ENCODE assay signal across 8 cellular contexts in genomic region chr4:148445903-148446261, GRCh38. TPM values are rescaled to one million over a fixed set of nuclear protein-coding genes. Genes with fewer than 3 reads are reported as not detected.
A peak's percentile ranks its signal among the peaks of the same experiment; 100 is the strongest.
DNase-seq lines count a peak whose midpoint lies in the region; ATAC-seq and TF ChIP-seq lines count a peak whose summit lies in the region.

No MANE protein-coding gene starts in this region.

- WGBS in adrenal gland, 4 donors = 1 to 6% (median 3%) methylated on average over 7 of the region's 7 CpGs

- H3K9me3 Mint-ChIP-seq in activated CD4-positive, alpha-beta T cell treated with anti-CD3 and anti-CD28 coated beads for 36 hours (ENCODE audit: low read depth) = no peaks in the 10 kb centered on the region

- H3K9me3 ChIP-seq in adrenal gland (replicated peaks in 1 of 3) = no peaks in the 10 kb centered on the region
- no peaks in the 10 kb centered on the region for H3K9me3 ChIP-seq in left lung
- H3K9me3 ChIP-seq in stomach smooth muscle (ENCODE audit: control insufficient read depth in 2 of 2, low read length in 2 of 2) = no peaks in the 10 kb centered on the region

- peak overlapping the region in 3 of 5 donors; percentile 55 to 79 (median 62) for H3K27ac ChIP-seq in adrenal gland
- H3K27ac ChIP-seq in left lung = peak overlapping the region in 1 of 2 donors; percentile 52
- H3K27ac ChIP-seq in stomach smooth muscle (ENCODE audit: low read length) = peak overlapping the region; percentile 97

- peaks cover 19% of the 10 kb centered on the region for H3K4me1 Mint-ChIP-seq in activated CD4-positive, alpha-beta T cell treated with anti-CD3 and anti-CD28 coated beads for 36 hours

- TF ChIP-seq CTCF in adrenal gland (IDR thresholded peaks at IDR 0.05) (no peak), left lung (IDR thresholded peaks at IDR 0.05) (no peak)

- CTCF ChIA-PET in activated CD4-positive, alpha-beta T cell treated with anti-CD3 and anti-CD28 coated beads for 36 hours (lab: Charles Lee) = no interaction called here

- peaks cover 6 to 18% of the 10 kb centered on the region in 2 donors for H3K4me1 ChIP-seq in adrenal gland (replicated peaks in 1 of 2)
- peaks cover 0 to 17% of the 10 kb centered on the region in 2 donors for H3K4me1 ChIP-seq in left lung
- peaks cover 23% of the 10 kb centered on the region for H3K4me1 ChIP-seq in stomach smooth muscle (ENCODE audit: control insufficient read depth, insufficient read depth, low read length)

- no peaks in the 10 kb centered on the region for H3K36me3 ChIP-seq in adrenal gland (replicated peaks in 1 of 2)
- H3K36me3 ChIP-seq in left lung = no peaks in the 10 kb centered on the region
- no peaks in the 10 kb centered on the region for H3K36me3 ChIP-seq in stomach smooth muscle (ENCODE audit: control insufficient read depth in 2 of 2, insufficient read depth in 2 of 2, low read length in 2 of 2)

- no peak for TF ChIP-seq POLR2A in adrenal gland (IDR thresholded peaks at IDR 0.05)

- H3K4me3 ChIP-seq in adrenal gland (peak overlapping the region in 2 of 4 donors; percentile 77 to 81), left lung (peak overlapping the region; percentile 69 to 82), stomach smooth muscle (ENCODE audit: low read length in 2 of 2) (peak overlapping the region; percentile 88 to 97)

- no peak for ATAC-seq in activated CD4-positive, alpha-beta T cell treated with anti-CD3 and anti-CD28 coated beads for 36 hours
- no peak for ATAC-seq in left lung
- ATAC-seq in HG03460 (IDR thresholded peaks at IDR 0.05; ENCODE audit: unreplicated experiment) = no peak
- ATAC-seq in HG03108 (IDR thresholded peaks at IDR 0.05; ENCODE audit: unreplicated experiment) = no peak

- H3K36me3 Mint-ChIP-seq in activated CD4-positive, alpha-beta T cell treated with anti-CD3 and anti-CD28 coated beads for 36 hours (ENCODE audit: low read depth) = no peaks in the 10 kb centered on the region

- DNase-seq in activated CD4-positive, alpha-beta T cell treated with anti-CD3 and anti-CD28 coated beads for 36 hours = no peak
- DNase-seq in activated CD4-positive, alpha-beta T cell treated with anti-CD3 and anti-CD28 coated beads for 4 hours = no peak
- DNase-seq in adrenal gland (peak in 2 of 7 donors; percentile 13 to 20), left lung (no peak)
- no peak for DNase-seq in activated CD8-positive, alpha-beta memory T cell treated with anti-CD3 and anti-CD28 coated beads for 24 hours

- H3K27me3 Mint-ChIP-seq in activated CD4-positive, alpha-beta T cell treated with anti-CD3 and anti-CD28 coated beads for 36 hours = peaks cover 11% of the 10 kb centered on the region

- POLR2A ChIA-PET in activated CD4-positive, alpha-beta T cell treated with anti-CD3 and anti-CD28 coated beads for 36 hours (lab: Charles Lee) = no interaction called here

- intact Hi-C loops in activated CD4-positive, alpha-beta T cell treated with anti-CD3 and anti-CD28 coated beads for 36 hours (cut with DNase I, micrococcal nuclease) = loop anchor here in 1 of 2 experiments (10.0 kb wide), 2 partner anchors 391 to 461 kb away; no protein-coding TSS in a partner anchor
- intact Hi-C loops in adrenal gland (cut with DNase I) (loop anchor here (10.0 kb wide), 2 partner anchors 151 to 161 kb away; no protein-coding TSS in a partner anchor), left lung (cut with DNase I) (no loop called here)

- H3K4me3 Mint-ChIP-seq in activated CD4-positive, alpha-beta T cell treated with anti-CD3 and anti-CD28 coated beads for 36 hours = peak overlapping the region; percentile 78

- no peaks in the 10 kb centered on the region for H3K27me3 ChIP-seq in adrenal gland
- peaks cover 0 to 77% of the 10 kb centered on the region in 2 donors for H3K27me3 ChIP-seq in left lung
- no peaks in the 10 kb centered on the region for H3K27me3 ChIP-seq in stomach smooth muscle (ENCODE audit: control insufficient read depth in 1 of 2, insufficient read depth in 2 of 2, low read length in 2 of 2)

- peak overlapping the region; percentile 76 to 86 for H3K9ac ChIP-seq in stomach smooth muscle (ENCODE audit: low read length in 2 of 2)

- peak overlapping the region; percentile 76 for H3K27ac Mint-ChIP-seq in activated CD4-positive, alpha-beta T cell treated with anti-CD3 and anti-CD28 coated beads for 36 hours

RNA-seq across cellular contexts. Expression of gene NR3C2, which starts 3.7 kb away (rescaled TPM):
- total RNA-seq in activated CD4-positive, alpha-beta T cell treated with anti-CD3 and anti-CD28 coated beads for 36 hours = 1 to 10 TPM; 3.7 to 5.8 TPM
- total RNA-seq in adrenal gland = 10 to 100 TPM in 7 of 8 donors, 1 to 10 TPM in 1; 7.3 to 19.8 (median 14.4) TPM
- polyA plus RNA-seq in adrenal gland = 1 to 10 TPM; 1.9 to 4.8 (median 2.6) TPM
- 10 to 100 TPM; 17.0 to 25.0 TPM for total RNA-seq in left lung

Comparison
In these comparisons a context has a peak if more than half of its experiments do, and no peak if none do; other contexts are left out.
1. intact Hi-C loops: an anchor here in adrenal gland (10.0 kb wide); none called in left lung.